Comparison of ENCODE assay signal across 8 cellular contexts in the genomic region with DNA sequence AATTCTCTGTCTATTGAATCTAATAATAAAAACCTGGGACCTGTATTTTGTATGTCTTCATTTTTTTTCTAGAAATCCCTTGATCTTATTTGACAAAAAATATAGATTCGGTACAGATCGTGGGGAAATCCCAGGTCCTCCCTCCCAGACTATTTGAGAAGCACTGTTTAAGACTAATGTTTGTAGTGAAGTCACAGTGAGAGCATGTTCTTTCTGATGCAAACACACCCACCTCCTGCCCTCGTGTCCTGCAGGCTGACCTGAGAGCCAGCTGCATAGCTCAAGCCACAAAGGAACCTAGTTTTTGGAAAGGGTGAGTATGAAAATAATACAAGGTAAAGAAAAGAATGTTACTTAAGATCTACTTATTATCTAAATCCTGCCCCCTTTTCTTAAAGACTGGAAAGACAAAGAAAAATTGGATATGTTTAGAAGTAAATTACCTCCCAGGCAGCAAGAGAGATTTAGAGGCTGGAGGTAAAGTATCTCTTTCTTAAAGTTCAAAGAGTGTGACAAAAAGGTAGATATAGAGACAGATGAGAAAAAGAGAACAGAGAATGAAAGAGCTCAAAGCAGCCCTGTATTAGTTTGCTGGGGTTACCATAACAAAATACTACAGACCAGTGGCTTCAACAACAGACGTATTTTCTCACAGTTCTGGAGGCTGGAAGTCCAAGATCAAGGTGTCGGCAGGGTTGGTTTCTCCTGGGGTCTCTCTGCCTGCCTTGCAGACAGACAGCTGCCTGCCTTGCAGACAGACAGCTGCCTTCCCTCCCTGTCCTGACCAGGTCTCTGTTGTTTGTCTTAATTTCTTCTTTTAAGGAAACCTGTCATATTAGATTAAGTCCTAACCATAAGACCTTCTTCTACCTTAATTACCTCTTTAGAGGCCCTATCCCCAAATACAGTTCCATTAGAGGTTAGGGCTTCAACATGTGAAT. TPM values are rescaled to one million over a fixed set of nuclear protein-coding genes. Genes with fewer than 3 reads are reported as not detected.
DNase-seq lines count a peak whose midpoint lies in the region; ATAC-seq and TF ChIP-seq lines count a peak whose summit lies in the region.

No MANE protein-coding gene starts in this region.

- no peak overlapping the region for H3K4me2 ChIP-seq in hepatocyte

- 67% methylated on average over 5 of the region's 5 CpGs for WGBS in hepatocyte (ENCODE audit: low lambda C conversion rate, missing lambda C conversion rate)

- DNase-seq in left lobe of liver (ENCODE audit: low spot score): no peak
- DNase-seq in central memory CD4-positive, alpha-beta T cell: no peak
- DNase-seq in GF-D8 (lab: John Stamatoyannopoulos, UW): no peak
- no peak for DNase-seq in hepatocyte (ENCODE audit: low spot score)
- DNase-seq in KG1 (lab: John Stamatoyannopoulos, UW): no peak

- POLR2A ChIA-PET in HEK293 (lab: Yijun Ruan, JAX): no interaction called here

- H3K9me2 ChIP-seq in hepatocyte (replicated peaks; ENCODE audit: insufficient read depth): no peaks in the 10 kb centered on the region

- H2AFZ ChIP-seq in hepatocyte: no peak overlapping the region

- H3K27ac ChIP-seq in HEK293 (ENCODE audit: extremely low read depth, low read depth, low read length) (no peak overlapping the region), hepatocyte (no peak overlapping the region)

- H3K79me2 ChIP-seq in hepatocyte: no peaks in the 10 kb centered on the region

- peak; percentile 24 for ATAC-seq in GM19043 (IDR thresholded peaks at IDR 0.05; ENCODE audit: low read depth, unreplicated experiment)
- peak; percentile 19 for ATAC-seq in HG03439 (IDR thresholded peaks at IDR 0.05; ENCODE audit: unreplicated experiment)
- ATAC-seq in left lobe of liver: peak; percentile 17

- TF ChIP-seq CTCF in HEK293 (tag by site-specific recombination; IDR thresholded peaks at IDR 0.05) (no peak), hepatocyte (IDR thresholded peaks at IDR 0.05; ENCODE audit: poor library complexity) (no peak)

- no peaks in the 10 kb centered on the region for H3K4me1 ChIP-seq in HEK293 (ENCODE audit: control insufficient read depth, insufficient read depth, low read length)
- no peaks in the 10 kb centered on the region for H3K4me1 ChIP-seq in hepatocyte (ENCODE audit: insufficient read depth)

- CTCF ChIA-PET in HEK293 (lab: Yijun Ruan, JAX): interaction anchor here (0.6 to 4.3 kb wide), 21 partner anchors 8 to 1051 kb away, joined by 3 to 34 read pairs (median 4); no protein-coding TSS in a partner anchor

- no peak overlapping the region for H3K4me3 ChIP-seq in HEK293 (ENCODE audit: low read depth, low read length)
- no peak overlapping the region for H3K4me3 ChIP-seq in hepatocyte

- H4K20me1 ChIP-seq in hepatocyte (ENCODE audit: insufficient read depth, poor library complexity, severe bottlenecking): no peaks in the 10 kb centered on the region

- H3K9me3 ChIP-seq in HEK293 (ENCODE audit: control insufficient read depth, insufficient read depth, low read depth, low read length): no peaks in the 10 kb centered on the region
- no peaks in the 10 kb centered on the region for H3K9me3 ChIP-seq in hepatocyte (ENCODE audit: low read depth)

- H3K36me3 ChIP-seq in HEK293 (ENCODE audit: control insufficient read depth in 2 of 2, insufficient read depth in 1 of 2, low read length in 2 of 2): no peaks in the 10 kb centered on the region
- no peaks in the 10 kb centered on the region for H3K36me3 ChIP-seq in hepatocyte (replicated peaks; ENCODE audit: insufficient read depth, low read depth)

- H3K27me3 ChIP-seq in hepatocyte: peaks cover 5% of the 10 kb centered on the region

TF ChIP-seq in HEK293, 187 proteins besides CTCF, POLR2A, EP300 and RAD21:
- TF ChIP-seq ZNF16 (tag by site-specific recombination; IDR thresholded peaks at IDR 0.05; ENCODE audit: low read depth) (no peak), ZNF548 (tag by site-specific recombination; IDR thresholded peaks at IDR 0.05) (peak; percentile 62)

RNA-seq across cellular contexts. Expression of gene DCTD, which starts 20.4 kb away (rescaled TPM):
- 56.9 TPM for total RNA-seq in left lobe of liver
- total RNA-seq in hepatocyte: 86.0 and 92.6 TPM in 2 replicates
- 92.4 and 94.8 TPM in 2 replicates for polyA plus RNA-seq in hepatocyte
